1 cellular context compared by ENCODE assay signal in genomic region chr1:8358897-8359616, GRCh38.
TF ChIP-seq lines count a peak whose summit lies in the region.

No MANE protein-coding gene starts in this region.

TF ChIP-seq in GM12878, 131 proteins besides CTCF, POLR2A, EP300 and RAD21 (continued from another document):
- no peak for TF ChIP-seq BCLAF1 (IDR thresholded peaks at IDR 0.05)
- TF ChIP-seq SIN3A (IDR thresholded peaks at IDR 0.05; ENCODE audit: low read depth, low read length): no peak
- TF ChIP-seq TCF12 (IDR thresholded peaks at IDR 0.05; ENCODE audit: low read depth, low read length): no peak
- TF ChIP-seq ZSCAN29 (IDR thresholded peaks at IDR 0.05): no peak
- no peak for TF ChIP-seq CREM (IDR thresholded peaks at IDR 0.05; ENCODE audit: low read depth)
- no peak for TF ChIP-seq LARP7 (IDR thresholded peaks at IDR 0.05)
- no peak for TF ChIP-seq MYB (IDR thresholded peaks at IDR 0.05; ENCODE audit: borderline replicate concordance, low read depth, low read length)
- no peak for TF ChIP-seq SPI1 (IDR thresholded peaks at IDR 0.05; ENCODE audit: borderline replicate concordance, insufficient read depth, low read depth, low read length)
- TF ChIP-seq JUND (IDR thresholded peaks at IDR 0.05; ENCODE audit: low read depth, low read length): no peak
- no peak for TF ChIP-seq USF2 (IDR thresholded peaks at IDR 0.05; ENCODE audit: borderline replicate concordance, low read depth, low read length)
- TF ChIP-seq CBX5 (IDR thresholded peaks at IDR 0.05; ENCODE audit: low read depth): no peak
- no peak for TF ChIP-seq MYC (IDR thresholded peaks at IDR 0.05; ENCODE audit: insufficient read depth, insufficient read length, insufficient replicate concordance, low read length, severe bottlenecking)
- TF ChIP-seq ZBTB40 (IDR thresholded peaks at IDR 0.05; ENCODE audit: borderline replicate concordance): no peak
- TF ChIP-seq ZBTB11 (CRISPR knock-in tag; IDR thresholded peaks at IDR 0.05): no peak
- no peak for TF ChIP-seq HSF1 (IDR thresholded peaks at IDR 0.05; ENCODE audit: low read depth, low read length)
